28 cellular contexts compared by ENCODE assay signal in genomic region chr7:137828456-137828855, GRCh38. TPM values are rescaled to one million over a fixed set of nuclear protein-coding genes. Genes with fewer than 3 reads are reported as not detected.
"Had no signal": no experiment of that assay in that cellular context is flagged by ENCODE, and none has a peak within 500 bp of the region (broad histone marks: within the 10 kb centered on the region; RNA-seq: fewer than 3 reads in every experiment).

No MANE protein-coding gene starts in this region.

- H3K36me3 ChIP-seq: esophagus squamous epithelium, neural progenitor cell, sigmoid colon, spleen, tibial artery had no signal

- H3K9me3 Mint-ChIP-seq: effector memory CD8-positive, alpha-beta T cell; memory B cell had no signal

- H3K27ac ChIP-seq: coronary artery, esophagus squamous epithelium, neural progenitor cell, parathyroid adenoma, sigmoid colon, skin epidermis, spleen, testis, tibial artery had no signal

- H3K4me1 ChIP-seq: parathyroid adenoma, sigmoid colon, spleen, testis had no signal

- H3K4me3 Mint-ChIP-seq: effector memory CD8-positive, alpha-beta T cell; immature natural killer cell; memory B cell; naive B cell; natural killer cell treated with Interleukin-12 subunit alpha and Interleukin-12 subunit beta and Interleukin-15 and Interleukin-18, amount 100 ng/mL, for 72 hours; neural progenitor cell; stimulated activated memory B cell treated with anti-CD40 and anti-IgM and Interleukin-4, amounts not matched to agents 10 μg/mL and 1 μg/mL and 100 μg/mL, for 72 hours; type B pancreatic cell had no signal

- H3K4me3 ChIP-seq: coronary artery, esophagus squamous epithelium, lung, neural progenitor cell, sigmoid colon, skin epidermis, spleen, testis, tibial artery had no signal

- H3K79me2 ChIP-seq: parathyroid adenoma had no signal

- DNase-seq: dermis blood vessel endothelial cell; effector memory CD8-positive, alpha-beta T cell; erythroblast; esophagus squamous epithelium; foreskin melanocyte; hypothalamus; immature natural killer cell; islet precursor cell; kidney glomerular epithelial cell; left colon; naive B cell; sigmoid colon; spleen; stimulated activated CD4-positive, alpha-beta T cell treated with anti-CD3 and anti-CD28 coated beads, Interleukin-4, amount 100 ng/mL, for 4 hours; stimulated activated naive CD8-positive, alpha-beta T cell treated with anti-CD3 and anti-CD28 coated beads, Interleukin-15, Interleukin-2, amounts not matched to agents 100 U/mL and 50 U/mL, for 24 hours; substantia nigra; testis; tibial artery had no signal

- H3K36me3 Mint-ChIP-seq: memory B cell; stimulated activated memory B cell treated with anti-CD40 and anti-IgM and Interleukin-4, amounts not matched to agents 10 μg/mL and 1 μg/mL and 100 μg/mL, for 72 hours had no signal

- H3K4me2 ChIP-seq: neural progenitor cell had no signal

- H3K9ac ChIP-seq: neural progenitor cell, parathyroid adenoma had no signal

- H3K4me1 Mint-ChIP-seq: immature natural killer cell; memory B cell; naive B cell; stimulated activated memory B cell treated with anti-CD40 and anti-IgM and Interleukin-4, amounts not matched to agents 10 μg/mL and 1 μg/mL and 100 μg/mL, for 72 hours had no signal

- H3K9me3 ChIP-seq: testis had no signal

- H3K27me3 ChIP-seq: esophagus squamous epithelium, neural progenitor cell, sigmoid colon, spleen, testis, tibial artery had no signal

- ATAC-seq: effector memory CD8-positive, alpha-beta T cell; left colon; natural killer cell treated with Interleukin-12 subunit alpha and Interleukin-12 subunit beta and Interleukin-15 and Interleukin-18, amount 100 ng/mL, for 72 hours; stimulated activated memory B cell treated with anti-CD40 and anti-IgM and Interleukin-4, amounts not matched to agents 10 μg/mL and 1 μg/mL and 100 μg/mL, for 72 hours; stimulated activated naive CD8-positive, alpha-beta T cell treated with anti-CD3 and anti-CD28 coated beads, Interleukin-15, Interleukin-2, amounts not matched to agents 100 U/mL and 50 U/mL, for 24 hours had no signal

- H3K27ac Mint-ChIP-seq: effector memory CD8-positive, alpha-beta T cell; immature natural killer cell; memory B cell; natural killer cell treated with Interleukin-12 subunit alpha and Interleukin-12 subunit beta and Interleukin-15 and Interleukin-18, amount 100 ng/mL, for 72 hours; neural progenitor cell; progenitor cell of endocrine pancreas; stimulated activated memory B cell treated with anti-CD40 and anti-IgM and Interleukin-4, amounts not matched to agents 10 μg/mL and 1 μg/mL and 100 μg/mL, for 72 hours; type B pancreatic cell had no signal

- H2AFZ ChIP-seq: neural progenitor cell, parathyroid adenoma had no signal

RNA-seq across cellular contexts. Expression of gene DGKI, which starts 18.3 kb away (rescaled TPM):
- polyA plus RNA-seq: immature natural killer cell had no signal
